ENCODE assay signal across 14 cellular contexts in genomic region chr10:113132651-113133088, GRCh38.
DNase-seq lines count a peak whose midpoint lies in the region; ATAC-seq and TF ChIP-seq lines count a peak whose summit lies in the region.
"Had no signal": no experiment of that assay in that cellular context is flagged by ENCODE, and none has a peak within 500 bp of the region (broad histone marks: within the 10 kb centered on the region; RNA-seq: fewer than 3 reads in every experiment).

No MANE protein-coding gene starts in this region.

- no peaks in the 10 kb centered on the region for H3K27me3 ChIP-seq in SJCRH30
- H3K27me3 ChIP-seq in heart left ventricle: no peaks in the 10 kb centered on the region
- H3K27me3 ChIP-seq: ascending aorta had no signal

- H3K4me3 ChIP-seq in SJCRH30 (peak overlapping the region; percentile 3), heart left ventricle (peak overlapping the region in 3 of 12 donors; percentile 0 to 15 (median 8))
- H3K4me3 ChIP-seq: ascending aorta had no signal

- no peaks in the 10 kb centered on the region for H3K9me3 Mint-ChIP-seq in progenitor cell of endocrine pancreas (ENCODE audit: low read depth)

- peak overlapping the region; percentile 77 for H3K27ac Mint-ChIP-seq in progenitor cell of endocrine pancreas

- TF ChIP-seq POLR2A in heart left ventricle (IDR thresholded peaks at IDR 0.05): no peak

- WGBS in heart left ventricle, 4 donors: 76 to 83% (median 80%) methylated on average over 9 of the region's 9 CpGs

- DNase-seq in AG08395 (ENCODE audit: low spot score) (peak; percentile 75), SJCRH30 (peak; percentile 72 to 73), heart left ventricle (no peak), progenitor cell of endocrine pancreas (ENCODE audit: low spot score, unreplicated experiment) (no peak), NCI-H1436 treated with DMSO at 0.1 percent for 48 hours (lab: John Stamatoyannopoulos, UW) (no peak)
- DNase-seq: GF-D8, NCI-H446 had no signal

- H3K36me3 Mint-ChIP-seq in progenitor cell of endocrine pancreas (ENCODE audit: insufficient read depth): peaks cover 5% of the 10 kb centered on the region

- H3K9me3 ChIP-seq in SJCRH30 (replicated peaks) (no peaks in the 10 kb centered on the region), heart left ventricle (no peaks in the 10 kb centered on the region)
- H3K9me3 ChIP-seq: ascending aorta had no signal

- intact Hi-C loops in heart left ventricle (cut with DNase I): loop anchor here in 3 of 10 donors (10.0 kb wide), 1 partner anchor 252 kb away; no protein-coding TSS in a partner anchor

- H3K27ac ChIP-seq in SJCRH30 (peak overlapping the region; percentile 55), heart left ventricle (peak overlapping the region in 7 of 12 donors; percentile 3 to 42 (median 10))
- H3K27ac ChIP-seq: ascending aorta, HL-60, VCaP had no signal

- H3K4me3 Mint-ChIP-seq in progenitor cell of endocrine pancreas (ENCODE audit: low read depth): no peak overlapping the region
- H3K4me3 Mint-ChIP-seq: CD14-positive monocyte had no signal

- ATAC-seq in heart left ventricle: no peak
- no peak for ATAC-seq in GM19351 (IDR thresholded peaks at IDR 0.05; ENCODE audit: unreplicated experiment)
- no peak for ATAC-seq in GM18868 (IDR thresholded peaks at IDR 0.05; ENCODE audit: unreplicated experiment)
- ATAC-seq in HG02840 (IDR thresholded peaks at IDR 0.05; ENCODE audit: low FRiP score, unreplicated experiment): no peak

- H3K36me3 ChIP-seq in SJCRH30: no peaks in the 10 kb centered on the region
- H3K36me3 ChIP-seq in heart left ventricle: no peaks in the 10 kb centered on the region
- H3K36me3 ChIP-seq: ascending aorta had no signal

- TF ChIP-seq CTCF in heart left ventricle (IDR thresholded peaks at IDR 0.05) (no peak), progenitor cell of endocrine pancreas (IDR thresholded peaks at IDR 0.05; ENCODE audit: unreplicated experiment) (no peak)

- H3K4me1 ChIP-seq in SJCRH30: peaks cover 26% of the 10 kb centered on the region
- peaks cover 0 to 34% (median 12%) of the 10 kb centered on the region in 12 donors for H3K4me1 ChIP-seq in heart left ventricle

- H3K4me1 Mint-ChIP-seq in progenitor cell of endocrine pancreas (ENCODE audit: low read depth): peaks cover 64% of the 10 kb centered on the region

- no peaks in the 10 kb centered on the region for H3K27me3 Mint-ChIP-seq in progenitor cell of endocrine pancreas

Comparison
In these comparisons a context has a peak if more than half of its experiments do, and no peak if none do; other contexts are left out.
1. DNase-seq: peak in AG08395 (single experiment) and SJCRH30 (2 of 2); none in heart left ventricle (0 of 5), progenitor cell of endocrine pancreas (single experiment) and NCI-H1436 treated with DMSO at 0.1 percent for 48 hours (single experiment).